Comparison of ENCODE assay signal across 25 cellular contexts in the genomic region with DNA sequence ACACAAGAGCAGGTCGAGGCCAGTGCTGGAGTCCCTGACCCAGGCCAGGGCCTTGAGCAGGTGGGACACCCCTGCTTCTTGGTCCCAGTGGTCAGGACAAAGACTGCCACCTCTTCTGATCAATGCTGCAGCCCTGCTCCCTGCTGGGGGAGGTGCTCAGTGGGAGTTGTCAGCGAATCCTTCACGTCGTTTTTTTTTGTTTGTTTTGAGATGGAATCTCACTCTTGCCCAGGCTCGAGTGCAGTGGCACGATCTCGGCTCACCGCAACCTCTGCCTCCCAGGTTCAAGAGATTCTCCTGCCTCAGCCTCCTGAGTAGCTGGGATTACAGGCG.
"Had no signal": no experiment of that assay in that cellular context is flagged by ENCODE, and none has a peak within 500 bp of the region (broad histone marks: within the 10 kb centered on the region; RNA-seq: fewer than 3 reads in every experiment).

No MANE protein-coding gene starts in this region.

- ATAC-seq: activated T-cell treated with anti-CD3 and anti-CD28 coated beads, Interleukin-2, amount 50 U/mL, for 4 hours; heart right ventricle; left lobe of liver; lower lobe of right lung; naive thymus-derived CD8-positive, alpha-beta T cell; pancreas; right cardiac atrium; stimulated activated naive CD8-positive, alpha-beta T cell treated with anti-CD3 and anti-CD28 coated beads, Interleukin-15, Interleukin-2, amounts not matched to agents 100 U/mL and 50 U/mL, for 24 hours had no signal

- DNase-seq: activated B cell treated with CpG ODN at 0.5 μM for 24 hours; activated CD4-positive, alpha-beta T cell treated with anti-CD3 and anti-CD28 coated beads for 4 hours; activated CD4-positive, alpha-beta T cell treated with anti-CD3 and anti-CD28 coated beads, Interleukin-2, amount 50 U/mL, for 48 hours; activated CD8-positive, alpha-beta memory T cell treated with anti-CD3 and anti-CD28 coated beads, Interleukin-2, amount 50 U/mL, for 48 hours; activated naive CD4-positive, alpha-beta T cell treated with Interleukin-2 at 50 U/mL for 16 hours; activated naive CD8-positive, alpha-beta T cell treated with anti-CD3 and anti-CD28 coated beads for 36 hours; activated T-cell treated with anti-CD3 and anti-CD28 coated beads, Interleukin-2, amount 50 U/mL, for 4 hours; heart right ventricle; kidney; naive thymus-derived CD8-positive, alpha-beta T cell; right cardiac atrium; stimulated activated CD4-positive, alpha-beta T cell treated with anti-CD3 and anti-CD28 coated beads, Interleukin-4, amount 100 ng/mL, for 4 hours; stimulated activated naive CD8-positive, alpha-beta T cell treated with anti-CD3 and anti-CD28 coated beads, Interleukin-15, Interleukin-2, amounts not matched to agents 100 U/mL and 50 U/mL, for 24 hours; substantia nigra; T-helper 1 cell had no signal

- H3K27me3 ChIP-seq: heart right ventricle, neutrophil, pancreas, tibial nerve had no signal

- FAIRE-seq: astrocyte, bronchial epithelial cell, endometrium, kidney, pancreas, urothelium cell line had no signal

- H3K4me3 ChIP-seq: coronary artery, heart right ventricle, lower lobe of right lung, pancreas, tibial nerve had no signal

- H3K9me3 Mint-ChIP-seq: activated B cell treated with CpG ODN at 0.5 μM for 24 hours; activated naive CD8-positive, alpha-beta T cell treated with anti-CD3 and anti-CD28 coated beads for 36 hours; activated T-cell treated with anti-CD3 and anti-CD28 coated beads, Interleukin-2, amount 50 U/mL, for 4 hours; naive thymus-derived CD8-positive, alpha-beta T cell had no signal

- H3K4me1 ChIP-seq: lower lobe of right lung, pancreas had no signal

- H3K4me1 Mint-ChIP-seq: activated B cell treated with CpG ODN at 0.5 μM for 24 hours; activated naive CD8-positive, alpha-beta T cell treated with anti-CD3 and anti-CD28 coated beads for 36 hours; naive thymus-derived CD8-positive, alpha-beta T cell had no signal

- H3K4me3 Mint-ChIP-seq: activated B cell treated with CpG ODN at 0.5 μM for 24 hours; activated naive CD8-positive, alpha-beta T cell treated with anti-CD3 and anti-CD28 coated beads for 36 hours; activated T-cell treated with anti-CD3 and anti-CD28 coated beads, Interleukin-2, amount 50 U/mL, for 4 hours had no signal

- H3K9me3 ChIP-seq: heart right ventricle, lower lobe of right lung, neutrophil, pancreas, tibial nerve had no signal

- H3K27ac ChIP-seq: coronary artery, heart right ventricle, lower lobe of right lung, neutrophil, pancreas, tibial nerve had no signal

- H3K27me3 Mint-ChIP-seq: activated B cell treated with CpG ODN at 0.5 μM for 24 hours; activated naive CD8-positive, alpha-beta T cell treated with anti-CD3 and anti-CD28 coated beads for 36 hours; naive thymus-derived CD8-positive, alpha-beta T cell had no signal

- H3K27ac Mint-ChIP-seq: activated B cell treated with CpG ODN at 0.5 μM for 24 hours; activated naive CD8-positive, alpha-beta T cell treated with anti-CD3 and anti-CD28 coated beads for 36 hours had no signal
